In genomic region chr9:123960366-123960765, GRCh38 we compare ENCODE assay signal across 1 cellular context.
TF ChIP-seq lines count a peak whose summit lies in the region.

No MANE protein-coding gene starts in this region.

TF ChIP-seq in HCT116, 20 proteins besides CTCF, POLR2A, EP300 and RAD21 (continued from another document):
- TF ChIP-seq, protein P1, sequence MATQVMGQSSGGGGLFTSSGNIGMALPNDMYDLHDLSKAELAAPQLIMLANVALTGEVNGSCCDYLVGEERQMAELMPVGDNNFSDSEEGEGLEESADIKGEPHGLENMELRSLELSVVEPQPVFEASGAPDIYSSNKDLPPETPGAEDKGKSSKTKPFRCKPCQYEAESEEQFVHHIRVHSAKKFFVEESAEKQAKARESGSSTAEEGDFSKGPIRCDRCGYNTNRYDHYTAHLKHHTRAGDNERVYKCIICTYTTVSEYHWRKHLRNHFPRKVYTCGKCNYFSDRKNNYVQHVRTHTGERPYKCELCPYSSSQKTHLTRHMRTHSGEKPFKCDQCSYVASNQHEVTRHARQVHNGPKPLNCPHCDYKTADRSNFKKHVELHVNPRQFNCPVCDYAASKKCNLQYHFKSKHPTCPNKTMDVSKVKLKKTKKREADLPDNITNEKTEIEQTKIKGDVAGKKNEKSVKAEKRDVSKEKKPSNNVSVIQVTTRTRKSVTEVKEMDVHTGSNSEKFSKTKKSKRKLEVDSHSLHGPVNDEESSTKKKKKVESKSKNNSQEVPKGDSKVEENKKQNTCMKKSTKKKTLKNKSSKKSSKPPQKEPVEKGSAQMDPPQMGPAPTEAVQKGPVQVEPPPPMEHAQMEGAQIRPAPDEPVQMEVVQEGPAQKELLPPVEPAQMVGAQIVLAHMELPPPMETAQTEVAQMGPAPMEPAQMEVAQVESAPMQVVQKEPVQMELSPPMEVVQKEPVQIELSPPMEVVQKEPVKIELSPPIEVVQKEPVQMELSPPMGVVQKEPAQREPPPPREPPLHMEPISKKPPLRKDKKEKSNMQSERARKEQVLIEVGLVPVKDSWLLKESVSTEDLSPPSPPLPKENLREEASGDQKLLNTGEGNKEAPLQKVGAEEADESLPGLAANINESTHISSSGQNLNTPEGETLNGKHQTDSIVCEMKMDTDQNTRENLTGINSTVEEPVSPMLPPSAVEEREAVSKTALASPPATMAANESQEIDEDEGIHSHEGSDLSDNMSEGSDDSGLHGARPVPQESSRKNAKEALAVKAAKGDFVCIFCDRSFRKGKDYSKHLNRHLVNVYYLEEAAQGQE (IDR thresholded peaks at IDR 0.05; ENCODE audit: low read depth): no peak
- TF ChIP-seq, protein P2, sequence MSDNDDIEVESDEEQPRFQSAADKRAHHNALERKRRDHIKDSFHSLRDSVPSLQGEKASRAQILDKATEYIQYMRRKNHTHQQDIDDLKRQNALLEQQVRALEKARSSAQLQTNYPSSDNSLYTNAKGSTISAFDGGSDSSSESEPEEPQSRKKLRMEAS (IDR thresholded peaks at IDR 0.05): no peak
- TF ChIP-seq ZNF274 (IDR thresholded peaks at IDR 0.05; ENCODE audit: low read depth, low read length) (no peak), EZH2phosphoT487 (IDR thresholded peaks at IDR 0.05; ENCODE audit: borderline replicate concordance) (no peak), EZH2 (IDR thresholded peaks at IDR 0.05) (no peak), POLR2AphosphoS5 (IDR thresholded peaks at IDR 0.05; ENCODE audit: low read depth, low read length) (no peak), FOSL1 (IDR thresholded peaks at IDR 0.05; ENCODE audit: low read depth) (no peak)
